14 cellular contexts compared by ENCODE assay signal in genomic region chr13:99630269-99630898, GRCh38.
"Had no signal": no experiment of that assay in that cellular context is flagged by ENCODE, and none has a peak within 500 bp of the region (broad histone marks: within the 10 kb centered on the region; RNA-seq: fewer than 3 reads in every experiment).

No MANE protein-coding gene starts in this region.

- H3K27me3 ChIP-seq: foreskin keratinocyte had no signal

- H3K27ac Mint-ChIP-seq: activated CD4-positive, alpha-beta memory T cell treated with anti-CD3 and anti-CD28 coated beads, Interleukin-2, amount 10 ng/mL, durations not matched to agents 7 days and 5 days; activated CD4-positive, alpha-beta T cell treated with anti-CD3 and anti-CD28 coated beads for 36 hours; activated naive CD4-positive, alpha-beta T cell treated with anti-CD3 and anti-CD28 coated beads, Interleukin-2, amount 10 ng/mL, durations not matched to agents 7 days and 5 days; activated T-cell treated with anti-CD3 and anti-CD28 coated beads, Interleukin-2, amount 50 U/mL, for 24 hours; stimulated activated naive CD8-positive, alpha-beta T cell treated with anti-CD3 and anti-CD28 coated beads, Interleukin-15, Interleukin-2, amounts not matched to agents 100 ng/mL and 50 ng/mL, for 24 hours had no signal

- H3K4me3 ChIP-seq: smooth muscle cell had no signal

- H3K9me3 Mint-ChIP-seq: activated CD4-positive, alpha-beta memory T cell treated with anti-CD3 and anti-CD28 coated beads, Interleukin-2, amount 10 ng/mL, durations not matched to agents 7 days and 5 days; activated naive CD4-positive, alpha-beta T cell treated with anti-CD3 and anti-CD28 coated beads, Interleukin-2, amount 10 ng/mL, durations not matched to agents 7 days and 5 days; activated T-cell treated with anti-CD3 and anti-CD28 coated beads, Interleukin-2, amount 50 U/mL, for 24 hours; stimulated activated naive CD8-positive, alpha-beta T cell treated with anti-CD3 and anti-CD28 coated beads, Interleukin-15, Interleukin-2, amounts not matched to agents 100 ng/mL and 50 ng/mL, for 24 hours had no signal

- H3K27me3 Mint-ChIP-seq: activated CD4-positive, alpha-beta memory T cell treated with anti-CD3 and anti-CD28 coated beads, Interleukin-2, amount 10 ng/mL, durations not matched to agents 7 days and 5 days; activated CD4-positive, alpha-beta T cell treated with anti-CD3 and anti-CD28 coated beads for 36 hours; activated T-cell treated with anti-CD3 and anti-CD28 coated beads, Interleukin-2, amount 50 U/mL, for 24 hours; stimulated activated naive CD8-positive, alpha-beta T cell treated with anti-CD3 and anti-CD28 coated beads, Interleukin-15, Interleukin-2, amounts not matched to agents 100 ng/mL and 50 ng/mL, for 24 hours had no signal

- H3K4me1 ChIP-seq: foreskin keratinocyte had no signal

- H3K27ac ChIP-seq: foreskin keratinocyte had no signal

- DNase-seq: activated CD4-positive, alpha-beta memory T cell treated with anti-CD3 and anti-CD28 coated beads, Interleukin-2, amount 10 ng/mL, durations not matched to agents 7 days and 5 days; activated CD4-positive, alpha-beta T cell treated with anti-CD3 and anti-CD28 coated beads for 36 hours; activated naive CD4-positive, alpha-beta T cell treated with anti-CD3 and anti-CD28 coated beads, Interleukin-2, amount 10 ng/mL, durations not matched to agents 7 days and 5 days; activated T-cell treated with anti-CD3 and anti-CD28 coated beads, Interleukin-2, amount 50 U/mL, for 24 hours; effector memory CD4-positive, alpha-beta T cell; foreskin keratinocyte; head of caudate nucleus; naive thymus-derived CD4-positive, alpha-beta T cell; posterior cingulate gyrus; retina; T-helper 1 cell had no signal

- H3K4me3 Mint-ChIP-seq: activated CD4-positive, alpha-beta memory T cell treated with anti-CD3 and anti-CD28 coated beads, Interleukin-2, amount 10 ng/mL, durations not matched to agents 7 days and 5 days; activated CD4-positive, alpha-beta T cell treated with anti-CD3 and anti-CD28 coated beads for 36 hours; activated naive CD4-positive, alpha-beta T cell treated with anti-CD3 and anti-CD28 coated beads, Interleukin-2, amount 10 ng/mL, durations not matched to agents 7 days and 5 days; activated T-cell treated with anti-CD3 and anti-CD28 coated beads, Interleukin-2, amount 50 U/mL, for 24 hours; naive thymus-derived CD4-positive, alpha-beta T cell; stimulated activated naive CD8-positive, alpha-beta T cell treated with anti-CD3 and anti-CD28 coated beads, Interleukin-15, Interleukin-2, amounts not matched to agents 100 ng/mL and 50 ng/mL, for 24 hours had no signal

- H3K4me1 Mint-ChIP-seq: activated CD4-positive, alpha-beta memory T cell treated with anti-CD3 and anti-CD28 coated beads, Interleukin-2, amount 10 ng/mL, durations not matched to agents 7 days and 5 days; activated naive CD4-positive, alpha-beta T cell treated with anti-CD3 and anti-CD28 coated beads, Interleukin-2, amount 10 ng/mL, durations not matched to agents 7 days and 5 days had no signal

- H3K4me2 ChIP-seq: smooth muscle cell had no signal

- ATAC-seq: activated CD4-positive, alpha-beta T cell treated with anti-CD3 and anti-CD28 coated beads for 36 hours; foreskin keratinocyte; naive thymus-derived CD4-positive, alpha-beta T cell; SK-N-SH treated with all-trans-retinoic acid at 6 μM for 48 hours had no signal
